Comparison of ENCODE assay signal across 2 cellular contexts in genomic region chr16:86505185-86505898, GRCh38.
A peak's percentile ranks its signal among the peaks of the same experiment; 100 is the strongest.
TF ChIP-seq lines count a peak whose summit lies in the region.

No MANE protein-coding gene starts in this region.

TF ChIP-seq in HEK293T, 16 proteins besides CTCF, POLR2A, EP300 and RAD21:
- TF ChIP-seq ARNT (IDR thresholded peaks at IDR 0.05) (no peak), NFRKB (IDR thresholded peaks at IDR 0.05) (no peak), ELF4 (IDR thresholded peaks at IDR 0.05) (no peak), FOXM1 (IDR thresholded peaks at IDR 0.05; ENCODE audit: borderline replicate concordance) (peak; percentile 38; the same call in 1 of the 2 replicates), SUZ12 (IDR thresholded peaks at IDR 0.05) (no peak), LEF1 (IDR thresholded peaks at IDR 0.05; ENCODE audit: borderline replicate concordance) (no peak), FOXA1 (IDR thresholded peaks at IDR 0.05) (no peak), L3MBTL2 (conservative IDR thresholded peaks at IDR 0.05) (peak; percentile 73), PKNOX1 (IDR thresholded peaks at IDR 0.05) (no peak)

TF ChIP-seq in H1, 55 proteins besides CTCF, POLR2A, EP300 and RAD21:
- no peak for TF ChIP-seq TAF7 (optimal IDR thresholded peaks at IDR 0.05; ENCODE audit: borderline replicate concordance, low read depth, low read length)
- TF ChIP-seq SUZ12 (IDR thresholded peaks at IDR 0.05; ENCODE audit: low read length) = peak; percentile 79
- TF ChIP-seq NRF1 (IDR thresholded peaks at IDR 0.05; ENCODE audit: low read depth, low read length) = no peak
- peak; percentile 77 for TF ChIP-seq EZH2 (IDR thresholded peaks at IDR 0.05; ENCODE audit: low read depth, low read length, severe bottlenecking)
- TF ChIP-seq RNF2 (IDR thresholded peaks at IDR 0.05; ENCODE audit: borderline replicate concordance, low read depth, low read length, missing control alignments, poor library complexity, severe bottlenecking) = peak; percentile 88
- no peak for TF ChIP-seq KDM4A (IDR thresholded peaks at IDR 0.05; ENCODE audit: low read depth, low read length, severe bottlenecking)
- TF ChIP-seq RXRA (IDR thresholded peaks at IDR 0.05; ENCODE audit: insufficient read depth, low read depth, low read length) = no peak
- TF ChIP-seq KDM5A (IDR thresholded peaks at IDR 0.05; ENCODE audit: low read length) = no peak
- TF ChIP-seq JUN (IDR thresholded peaks at IDR 0.05; ENCODE audit: low read depth, low read length) = no peak
- TF ChIP-seq CTBP2 (IDR thresholded peaks at IDR 0.05; ENCODE audit: borderline replicate concordance, insufficient read depth, insufficient read length, low read length) = peak; percentile 75
- TF ChIP-seq ATF2 (IDR thresholded peaks at IDR 0.05; ENCODE audit: low read length) = no peak
